ENCODE assay signal across 8 cellular contexts in genomic region chr1:243255791-243256512, GRCh38. TPM values are rescaled to one million over a fixed set of nuclear protein-coding genes. Genes with fewer than 3 reads are reported as not detected.
DNase-seq lines count a peak whose midpoint lies in the region; FAIRE-seq and TF ChIP-seq lines count a peak whose summit lies in the region.

Gene SDCCAG8 (plus strand): TSS chr1:243256041. CDS start chr1:243256174, 133 bp downstream.

- H2BK15ac ChIP-seq in neuronal stem cell (ENCODE audit: low read length) = peak within 1 kb of the TSS; percentile 96

- H3K27me3 Mint-ChIP-seq in activated naive CD4-positive, alpha-beta T cell treated with anti-CD3 and anti-CD28 coated beads for 36 hours (ENCODE audit: low read depth) = no peaks in the 10 kb centered on the region

- H3K36me3 ChIP-seq in neuronal stem cell (replicated peaks in 1 of 2; ENCODE audit: control insufficient read depth in 2 of 2, insufficient read depth in 2 of 2, low read length in 2 of 2) = no peaks in the 10 kb centered on the region

- peak within 1 kb of the TSS; percentile 91 for H2AFZ ChIP-seq in neuronal stem cell (ENCODE audit: low read length)

- H3K79me1 ChIP-seq in neuronal stem cell (ENCODE audit: low read depth, low read length) = peaks cover 4% of the 10 kb centered on the region

- peak within 1 kb of the TSS; percentile 99 for H3K9ac ChIP-seq in neuronal stem cell (ENCODE audit: low read depth, low read length, poor library complexity)

- intact Hi-C loops in activated naive CD4-positive, alpha-beta T cell treated with anti-CD3 and anti-CD28 coated beads for 36 hours (cut with micrococcal nuclease) = loop anchor here (1.0 to 10.0 kb wide), 12 partner anchors 31 to 1734 kb away; partner anchors contain the start of genes AKT3, CHML, COX20 and EXO1

- H4K8ac ChIP-seq in neuronal stem cell (ENCODE audit: low read depth, low read length) = no peak within 1 kb of the TSS

- H3K27ac Mint-ChIP-seq in activated naive CD4-positive, alpha-beta T cell treated with anti-CD3 and anti-CD28 coated beads for 36 hours = peak within 1 kb of the TSS; percentile 100

- peaks cover 0 to 4% of the 10 kb centered on the region in 2 donors for H3K4me1 ChIP-seq in neuronal stem cell (ENCODE audit: control insufficient read depth in 2 of 2, insufficient read depth in 1 of 2, low read depth in 1 of 2, low read length in 2 of 2)

- peak within 1 kb of the TSS; percentile 91 for H2BK120ac ChIP-seq in neuronal stem cell (ENCODE audit: low read depth, low read length)

- H3K18ac ChIP-seq in neuronal stem cell (ENCODE audit: low read length) = peak within 1 kb of the TSS; percentile 100

- H2BK12ac ChIP-seq in neuronal stem cell (ENCODE audit: low read length) = peak within 1 kb of the TSS; percentile 97

- peak within 1 kb of the TSS; percentile 99 for H3K4me3 Mint-ChIP-seq in activated naive CD4-positive, alpha-beta T cell treated with anti-CD3 and anti-CD28 coated beads for 36 hours

- FAIRE-seq in frontal cortex (lab: Jason Lieb, UNC) = peak; percentile 83

- no peak within 1 kb of the TSS for H3K4ac ChIP-seq in neuronal stem cell (ENCODE audit: low read length)

- peak within 1 kb of the TSS; percentile 100 for H3K14ac ChIP-seq in neuronal stem cell (ENCODE audit: low read length)

- no peak within 1 kb of the TSS for H4K91ac ChIP-seq in neuronal stem cell (ENCODE audit: low read depth, low read length, poor library complexity)

- H3K9me3 ChIP-seq in neuronal stem cell (replicated peaks in 1 of 2; ENCODE audit: control insufficient read depth in 2 of 2, insufficient read depth in 1 of 2, low read depth in 1 of 2, low read length in 2 of 2) = peaks cover 0 to 6% of the 10 kb centered on the region in 2 donors

- peak within 1 kb of the TSS; percentile 99 for H3K23ac ChIP-seq in neuronal stem cell (ENCODE audit: low read depth, low read length, poor library complexity)

- TF ChIP-seq CTCF in HFF-Myc (IDR thresholded peaks at IDR 0.05; ENCODE audit: low read depth, low read length, missing control alignments) (no peak), subcutaneous adipose tissue (IDR thresholded peaks at IDR 0.05; ENCODE audit: low read depth) (no peak)

- H2AK5ac ChIP-seq in neuronal stem cell (ENCODE audit: low read depth, low read length) = no peak within 1 kb of the TSS

- peaks cover 5% of the 10 kb centered on the region for H3K36me3 Mint-ChIP-seq in activated naive CD4-positive, alpha-beta T cell treated with anti-CD3 and anti-CD28 coated beads for 36 hours (ENCODE audit: low read depth)

- WGBS in neuronal stem cell (ENCODE audit: extremely low coverage in 2 of 2, insufficient read length in 2 of 2, insufficient replicate concordance in 1 of 2), 2 donors = no CpG with 5 or more reads among the region's 32 CpGs

- H3K4me1 Mint-ChIP-seq in activated naive CD4-positive, alpha-beta T cell treated with anti-CD3 and anti-CD28 coated beads for 36 hours (ENCODE audit: low read depth) = peaks cover 36% of the 10 kb centered on the region

- no peaks in the 10 kb centered on the region for H3K27me3 ChIP-seq in neuronal stem cell (ENCODE audit: control insufficient read depth in 3 of 3, insufficient read depth in 3 of 3, low read depth in 1 of 3, low read length in 3 of 3)

- peak within 1 kb of the TSS; percentile 61 for H3K4me2 ChIP-seq in neuronal stem cell (ENCODE audit: insufficient read depth, low read length, poor library complexity, severe bottlenecking)

- CTCF ChIA-PET in activated naive CD4-positive, alpha-beta T cell treated with anti-CD3 and anti-CD28 coated beads for 36 hours (lab: Charles Lee) = interaction anchor here (0.5 to 1.7 kb wide), 4 partner anchors 17 to 66 kb away, joined by 3 to 6 read pairs (median 3); no protein-coding TSS in a partner anchor

- peak; percentile 95 for DNase-seq in GM03348 (ENCODE audit: low spot score)
- DNase-seq in HFF-Myc (ENCODE audit: extremely low read depth, low read depth) = peak; percentile 100
- peak; percentile 99 for DNase-seq in NAMALWA (ENCODE audit: low spot score)
- peak; percentile 100 for DNase-seq in SK-N-DZ (ENCODE audit: low spot score)
- DNase-seq in activated naive CD4-positive, alpha-beta T cell treated with anti-CD3 and anti-CD28 coated beads for 36 hours = peak; percentile 97
- peak; percentile 86 to 88 for DNase-seq in frontal cortex (ENCODE audit: low spot score in 2 of 2)
- peak; percentile 99 for DNase-seq in neuronal stem cell (ENCODE audit: low spot score)

- H3K9me3 Mint-ChIP-seq in activated naive CD4-positive, alpha-beta T cell treated with anti-CD3 and anti-CD28 coated beads for 36 hours = no peaks in the 10 kb centered on the region

- H2BK5ac ChIP-seq in neuronal stem cell (ENCODE audit: low read length) = peak within 1 kb of the TSS; percentile 98

- H3K4me3 ChIP-seq in HFF-Myc (replicated peaks; ENCODE audit: low read depth, low read length) (peak within 1 kb of the TSS; percentile 91), neuronal stem cell (ENCODE audit: low read length in 2 of 2) (peak within 1 kb of the TSS; percentile 70 to 99)

- peak within 1 kb of the TSS; percentile 99 for H3K27ac ChIP-seq in neuronal stem cell (replicated peaks; ENCODE audit: low read length)

RNA-seq across cellular contexts. Expression of gene SDCCAG8, which starts in this region (rescaled TPM):
- 27.0 and 28.1 TPM in 2 replicates for polyA plus RNA-seq in SK-N-DZ (2014; cell fraction: cytosol; rRNA removed)
- 19.6 and 21.6 TPM in 2 replicates for polyA plus RNA-seq in SK-N-DZ (2014; cell fraction: nucleus; rRNA removed)
- 10 to 100 TPM; 24.5 to 29.9 TPM for total RNA-seq in activated naive CD4-positive, alpha-beta T cell treated with anti-CD3 and anti-CD28 coated beads for 36 hours
- total RNA-seq in frontal cortex (110 TPM), subcutaneous adipose tissue (10 to 100 TPM; 44.6 to 74.5 (median 51.9) TPM)
- 16.0 TPM for polyA plus RNA-seq in neuronal stem cell (2013, experiment 1 of 2)
- 15.2 TPM for polyA plus RNA-seq in neuronal stem cell (2013, experiment 2 of 2)

Comparison
In these comparisons a context has a peak if more than half of its experiments do, and no peak if none do; other contexts are left out.
1. Peak in every context shown above with its lines: DNase-seq, H3K4me3 ChIP-seq and H3K27ac ChIP-seq.